ENCODE assay signal across 1 cellular context in the genomic region with DNA sequence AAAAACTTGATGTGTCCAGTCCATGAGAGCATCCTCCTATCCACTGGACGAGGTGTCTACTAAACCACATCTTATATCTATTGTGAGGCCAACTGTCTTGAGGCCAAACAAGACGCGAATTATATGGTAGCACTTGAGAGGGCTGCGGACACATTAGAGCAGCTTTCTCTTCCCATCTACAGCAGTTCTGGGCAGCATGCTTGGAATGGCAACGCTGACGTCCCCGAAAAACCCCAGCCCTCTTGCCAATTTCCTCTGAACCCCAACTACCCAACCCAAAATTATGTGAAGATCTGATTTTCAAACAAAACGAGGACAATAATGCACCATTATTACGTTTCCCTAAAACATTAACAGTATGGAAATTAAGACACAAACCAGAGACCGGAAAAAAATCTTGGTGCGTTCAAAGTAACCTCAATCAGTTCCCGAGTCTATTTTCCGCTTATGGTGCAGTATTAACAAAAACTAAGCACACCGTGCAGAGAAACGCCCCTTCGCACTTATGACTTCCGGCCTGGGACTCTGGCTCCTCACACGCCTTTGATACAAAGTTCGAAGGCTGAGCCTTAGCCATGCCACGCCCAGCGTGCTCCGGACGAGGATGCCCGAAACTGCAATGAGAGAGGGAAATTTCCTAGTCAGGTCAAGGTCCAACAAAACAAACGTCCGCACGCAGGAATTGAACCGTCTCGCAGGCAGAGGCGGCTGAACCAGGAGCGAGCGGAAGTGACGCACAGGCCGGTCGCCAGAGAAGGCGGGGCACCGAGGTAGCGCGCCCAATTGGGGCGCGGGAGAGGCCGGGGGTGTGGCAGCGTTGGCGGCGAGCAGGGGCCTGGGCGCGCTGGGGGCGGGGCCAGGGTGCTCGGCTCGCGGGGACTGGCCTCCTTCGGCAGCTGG.
TF ChIP-seq lines count a peak whose summit lies in the region.

No MANE protein-coding gene starts in this region.

TF ChIP-seq in GM12878, 131 proteins besides CTCF, POLR2A, EP300 and RAD21 (continued from another document):
- peak in 1 of 2 experiments; percentile 28; a peak in 1 of 3 replicates for TF ChIP-seq EGR1 (IDR thresholded peaks at IDR 0.05; ENCODE audit: borderline replicate concordance in 1 of 2, low read depth in 2 of 2, low read length in 2 of 2)
- no peak for TF ChIP-seq MEF2A (IDR thresholded peaks at IDR 0.05; ENCODE audit: insufficient read depth, low read depth, low read length)
- TF ChIP-seq, protein P1, sequence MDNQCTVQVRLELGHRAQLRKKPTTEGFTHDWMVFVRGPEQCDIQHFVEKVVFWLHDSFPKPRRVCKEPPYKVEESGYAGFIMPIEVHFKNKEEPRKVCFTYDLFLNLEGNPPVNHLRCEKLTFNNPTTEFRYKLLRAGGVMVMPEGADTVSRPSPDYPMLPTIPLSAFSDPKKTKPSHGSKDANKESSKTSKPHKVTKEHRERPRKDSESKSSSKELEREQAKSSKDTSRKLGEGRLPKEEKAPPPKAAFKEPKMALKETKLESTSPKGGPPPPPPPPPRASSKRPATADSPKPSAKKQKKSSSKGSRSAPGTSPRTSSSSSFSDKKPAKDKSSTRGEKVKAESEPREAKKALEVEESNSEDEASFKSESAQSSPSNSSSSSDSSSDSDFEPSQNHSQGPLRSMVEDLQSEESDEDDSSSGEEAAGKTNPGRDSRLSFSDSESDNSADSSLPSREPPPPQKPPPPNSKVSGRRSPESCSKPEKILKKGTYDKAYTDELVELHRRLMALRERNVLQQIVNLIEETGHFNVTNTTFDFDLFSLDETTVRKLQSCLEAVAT (IDR thresholded peaks at IDR 0.05), result peak; percentile 57
- TF ChIP-seq, protein P2, sequence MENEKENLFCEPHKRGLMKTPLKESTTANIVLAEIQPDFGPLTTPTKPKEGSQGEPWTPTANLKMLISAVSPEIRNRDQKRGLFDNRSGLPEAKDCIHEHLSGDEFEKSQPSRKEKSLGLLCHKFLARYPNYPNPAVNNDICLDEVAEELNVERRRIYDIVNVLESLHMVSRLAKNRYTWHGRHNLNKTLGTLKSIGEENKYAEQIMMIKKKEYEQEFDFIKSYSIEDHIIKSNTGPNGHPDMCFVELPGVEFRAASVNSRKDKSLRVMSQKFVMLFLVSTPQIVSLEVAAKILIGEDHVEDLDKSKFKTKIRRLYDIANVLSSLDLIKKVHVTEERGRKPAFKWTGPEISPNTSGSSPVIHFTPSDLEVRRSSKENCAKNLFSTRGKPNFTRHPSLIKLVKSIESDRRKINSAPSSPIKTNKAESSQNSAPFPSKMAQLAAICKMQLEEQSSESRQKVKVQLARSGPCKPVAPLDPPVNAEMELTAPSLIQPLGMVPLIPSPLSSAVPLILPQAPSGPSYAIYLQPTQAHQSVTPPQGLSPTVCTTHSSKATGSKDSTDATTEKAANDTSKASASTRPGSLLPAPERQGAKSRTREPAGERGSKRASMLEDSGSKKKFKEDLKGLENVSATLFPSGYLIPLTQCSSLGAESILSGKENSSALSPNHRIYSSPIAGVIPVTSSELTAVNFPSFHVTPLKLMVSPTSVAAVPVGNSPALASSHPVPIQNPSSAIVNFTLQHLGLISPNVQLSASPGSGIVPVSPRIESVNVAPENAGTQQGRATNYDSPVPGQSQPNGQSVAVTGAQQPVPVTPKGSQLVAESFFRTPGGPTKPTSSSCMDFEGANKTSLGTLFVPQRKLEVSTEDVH (IDR thresholded peaks at IDR 0.05; ENCODE audit: low read depth, partially characterized antibody), result peak; percentile 67
- TF ChIP-seq NBN (IDR thresholded peaks at IDR 0.05), result peak; percentile 68; the same call in 1 of the 2 replicates
- no peak for TF ChIP-seq GATAD2B (conservative IDR thresholded peaks at IDR 0.05; ENCODE audit: low read depth)
- TF ChIP-seq, protein P3, sequence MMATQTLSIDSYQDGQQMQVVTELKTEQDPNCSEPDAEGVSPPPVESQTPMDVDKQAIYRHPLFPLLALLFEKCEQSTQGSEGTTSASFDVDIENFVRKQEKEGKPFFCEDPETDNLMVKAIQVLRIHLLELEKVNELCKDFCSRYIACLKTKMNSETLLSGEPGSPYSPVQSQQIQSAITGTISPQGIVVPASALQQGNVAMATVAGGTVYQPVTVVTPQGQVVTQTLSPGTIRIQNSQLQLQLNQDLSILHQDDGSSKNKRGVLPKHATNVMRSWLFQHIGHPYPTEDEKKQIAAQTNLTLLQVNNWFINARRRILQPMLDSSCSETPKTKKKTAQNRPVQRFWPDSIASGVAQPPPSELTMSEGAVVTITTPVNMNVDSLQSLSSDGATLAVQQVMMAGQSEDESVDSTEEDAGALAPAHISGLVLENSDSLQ (IDR thresholded peaks at IDR 0.05), result peak; percentile 85; the same call in 1 of the 2 replicates
- TF ChIP-seq TARDBP (IDR thresholded peaks at IDR 0.05; ENCODE audit: borderline replicate concordance), result no peak
- TF ChIP-seq SMC3 (IDR thresholded peaks at IDR 0.05; ENCODE audit: borderline replicate concordance, low read length), result 0 out of 2 replicates have a peak, but pooled peaks have one; percentile 13
- TF ChIP-seq MTA3 (IDR thresholded peaks at IDR 0.05; ENCODE audit: borderline replicate concordance, low read length), result no peak
- TF ChIP-seq MYC (IDR thresholded peaks at IDR 0.05; ENCODE audit: insufficient read depth, insufficient read length, insufficient replicate concordance, low read length, severe bottlenecking), result no peak
- TF ChIP-seq, protein P4, sequence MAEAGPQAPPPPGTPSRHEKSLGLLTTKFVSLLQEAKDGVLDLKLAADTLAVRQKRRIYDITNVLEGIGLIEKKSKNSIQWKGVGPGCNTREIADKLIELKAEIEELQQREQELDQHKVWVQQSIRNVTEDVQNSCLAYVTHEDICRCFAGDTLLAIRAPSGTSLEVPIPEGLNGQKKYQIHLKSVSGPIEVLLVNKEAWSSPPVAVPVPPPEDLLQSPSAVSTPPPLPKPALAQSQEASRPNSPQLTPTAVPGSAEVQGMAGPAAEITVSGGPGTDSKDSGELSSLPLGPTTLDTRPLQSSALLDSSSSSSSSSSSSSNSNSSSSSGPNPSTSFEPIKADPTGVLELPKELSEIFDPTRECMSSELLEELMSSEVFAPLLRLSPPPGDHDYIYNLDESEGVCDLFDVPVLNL (IDR thresholded peaks at IDR 0.05; ENCODE audit: low read depth, low read length), result no peak
- no peak for TF ChIP-seq HDGF (IDR thresholded peaks at IDR 0.05)
- TF ChIP-seq CREM (IDR thresholded peaks at IDR 0.05; ENCODE audit: low read depth), result peak; percentile 83
